20 cellular contexts compared by ENCODE assay signal in genomic region chr4:177271091-177271490, GRCh38. TPM values are rescaled to one million over a fixed set of nuclear protein-coding genes. Genes with fewer than 3 reads are reported as not detected.
A peak's percentile ranks its signal among the peaks of the same experiment; 100 is the strongest.
DNase-seq lines count a peak whose midpoint lies in the region; ATAC-seq and TF ChIP-seq lines count a peak whose summit lies in the region.
"Had no signal": no experiment of that assay in that cellular context is flagged by ENCODE, and none has a peak within 500 bp of the region (broad histone marks: within the 10 kb centered on the region; RNA-seq: fewer than 3 reads in every experiment).

No MANE protein-coding gene starts in this region.

- H3K9me3 ChIP-seq in SK-N-MC (ENCODE audit: low read depth, low read length) = no peaks in the 10 kb centered on the region
- peaks cover 7% of the 10 kb centered on the region for H3K9me3 ChIP-seq in left ventricle myocardium inferior (replicated peaks)
- H3K9me3 ChIP-seq in colonic mucosa = no peaks in the 10 kb centered on the region

- DNase-seq in Right ventricle myocardium inferior (ENCODE audit: missing footprints) = no peak
- DNase-seq in cardiac septum (ENCODE audit: low spot score) = no peak
- peak; percentile 48 for DNase-seq in SK-N-MC (ENCODE audit: low read depth, low spot score)
- DNase-seq in left ventricle myocardium inferior = no peak
- no peak for DNase-seq in colonic mucosa
- no peak for DNase-seq in GM19238 (ENCODE audit: insufficient read length, low spot score)
- DNase-seq in caudate nucleus (lab: John Stamatoyannopoulos, UW) = no peak
- DNase-seq: 8988T; Calu3; CD4-positive, alpha-beta memory T cell; H7; HFFc6; NCI-H1417; NCI-H187 treated with DMSO at 0.1 percent for 48 hours; NCI-H2227 treated with DMSO at 0.1 percent for 48 hours; NCI-H510A treated with DMSO at 0.1 percent for 48 hours; NCI-H774; SHP77 treated with DMSO at 0.1 percent for 48 hours had no signal

- peak overlapping the region; percentile 66 for H3K27ac ChIP-seq in SK-N-MC
- H3K27ac ChIP-seq in left ventricle myocardium inferior (replicated peaks) = peak overlapping the region; percentile 25
- no peak overlapping the region for H3K27ac ChIP-seq in colonic mucosa
- H3K27ac ChIP-seq in caudate nucleus (ENCODE audit: low read depth, low read length) = no peak overlapping the region

- H3K27me3 ChIP-seq in left ventricle myocardium inferior (ENCODE audit: low read depth) = no peaks in the 10 kb centered on the region
- no peaks in the 10 kb centered on the region for H3K27me3 ChIP-seq in colonic mucosa

- H3K4me1 ChIP-seq in left ventricle myocardium inferior (no peaks in the 10 kb centered on the region), colonic mucosa (no peaks in the 10 kb centered on the region)

- peak overlapping the region; percentile 24; the same call in 1 of the 2 replicates for H3K4me3 ChIP-seq in SK-N-MC
- no peak overlapping the region for H3K4me3 ChIP-seq in left ventricle myocardium inferior
- H3K4me3 ChIP-seq in colonic mucosa = no peak overlapping the region

- intact Hi-C loops in Right ventricle myocardium inferior (cut with DNase I) = no loop called here
- intact Hi-C loops in cardiac septum (cut with DNase I) = no loop called here
- intact Hi-C loops in left ventricle myocardium inferior (cut with micrococcal nuclease) = no loop called here
- intact Hi-C loops in colonic mucosa (cut with DNase I) = no loop called here

- H3K9ac ChIP-seq in SK-N-MC (ENCODE audit: insufficient read length) (no peak overlapping the region), colonic mucosa (ENCODE audit: low read depth in 2 of 2, low read length in 2 of 2) (no peak overlapping the region)

- H3K36me3 ChIP-seq in SK-N-MC (ENCODE audit: insufficient read depth, low read length) = no peaks in the 10 kb centered on the region
- no peaks in the 10 kb centered on the region for H3K36me3 ChIP-seq in left ventricle myocardium inferior
- no peaks in the 10 kb centered on the region for H3K36me3 ChIP-seq in colonic mucosa

- ATAC-seq in Right ventricle myocardium inferior (peak; percentile 28), GM18511 (IDR thresholded peaks at IDR 0.05; ENCODE audit: unreplicated experiment) (no peak)
- ATAC-seq: SK-N-SH treated with all-trans-retinoic acid at 6 μM for 48 hours had no signal

- TF ChIP-seq CTCF in left ventricle myocardium inferior (IDR thresholded peaks at IDR 0.05; ENCODE audit: borderline replicate concordance) (no peak), colonic mucosa (IDR thresholded peaks at IDR 0.05) (no peak)

RNA-seq across cellular contexts. Expression of gene NEIL3, which starts 38.6 kb away (rescaled TPM):
- total RNA-seq in Right ventricle myocardium inferior = 0.16 TPM
- total RNA-seq in cardiac septum = 0.16 TPM
- 0.11 TPM for total RNA-seq in left ventricle myocardium inferior
- 1 to 10 TPM; 2.5 to 6.1 TPM for total RNA-seq in colonic mucosa

Comparison
In these comparisons a context has a peak if more than half of its experiments do, and no peak if none do; other contexts are left out.
1. H3K27ac ChIP-seq: peak in SK-N-MC (single experiment) and left ventricle myocardium inferior (single experiment); none in colonic mucosa (single experiment) and caudate nucleus (single experiment).